Comparison of ENCODE assay signal across 11 cellular contexts in genomic region chr18:48781990-48782368, GRCh38.
DNase-seq lines count a peak whose midpoint lies in the region; ATAC-seq, FAIRE-seq and TF ChIP-seq lines count a peak whose summit lies in the region.
"Had no signal": no experiment of that assay in that cellular context is flagged by ENCODE, and none has a peak within 500 bp of the region (broad histone marks: within the 10 kb centered on the region; RNA-seq: fewer than 3 reads in every experiment).

No MANE protein-coding gene starts in this region.

- BruUV-seq in GM12878 (replicated peaks; lab: Mats Ljungman, UMichigan), result no TSS peak

- no peak for TF ChIP-seq POLR2A in GM12878 (IDR thresholded peaks at IDR 0.05; ENCODE audit: low read depth, low read length)

- no peak for TF ChIP-seq RAD21 in GM12878 (IDR thresholded peaks at IDR 0.05; ENCODE audit: insufficient read depth, low read depth, low read length)

- TF ChIP-seq EP300 in GM12878 (IDR thresholded peaks at IDR 0.05; ENCODE audit: borderline replicate concordance in 1 of 2, control insufficient read depth in 1 of 2, low read depth in 2 of 2, low read length in 2 of 2), result no peak

- H3K36me3 ChIP-seq in GM12878 (ENCODE audit: control insufficient read depth in 2 of 2, insufficient read depth in 2 of 2, low read length in 1 of 2), result no peaks in the 10 kb centered on the region
- no peaks in the 10 kb centered on the region for H3K36me3 ChIP-seq in right atrium auricular region

- no peaks in the 10 kb centered on the region for H3K27me3 ChIP-seq in GM12878 (replicated peaks in 1 of 2; ENCODE audit: control insufficient read depth in 2 of 2, insufficient read depth in 2 of 2, low read length in 1 of 2)
- H3K27me3 ChIP-seq in right atrium auricular region, result no peaks in the 10 kb centered on the region
- no peaks in the 10 kb centered on the region for H3K27me3 ChIP-seq in foreskin keratinocyte

- no peak for DNase-seq in GM12878 (ENCODE audit: low read depth, low spot score)
- DNase-seq in right atrium auricular region (ENCODE audit: low spot score), result no peak
- no peak for DNase-seq in osteocyte (ENCODE audit: extremely low spot score, unreplicated experiment)
- DNase-seq in type B pancreatic cell (ENCODE audit: extremely low spot score, unreplicated experiment), result no peak
- no peak for DNase-seq in natural killer cell treated with Interleukin-12 subunit alpha and Interleukin-12 subunit beta and Interleukin-15 and Interleukin-18, amount 100 ng/mL, for 72 hours (ENCODE audit: low spot score)
- no peak for DNase-seq in foreskin keratinocyte
- DNase-seq in NCI-H748 (lab: John Stamatoyannopoulos, UW; ENCODE audit: unreplicated experiment), result no peak
- DNase-seq: activated CD4-positive, CD25-positive, alpha-beta regulatory T cell treated with anti-CD3 and anti-CD28 coated beads, Interleukin-2, amount 50 U/mL, for 72 hours; activated gamma-delta T cell; NCI-H524 treated with DMSO at 0.1 percent for 48 hours had no signal

- H3K79me2 ChIP-seq in GM12878 (ENCODE audit: control insufficient read depth, insufficient read depth, low read length), result no peaks in the 10 kb centered on the region; the same call in 1 of the 2 replicates

- in situ Hi-C loops in GM12878 (cut with MboI), result no loop called here

- FAIRE-seq in GM12878 (lab: Jason Lieb, UNC), result no peak
- FAIRE-seq: GM12892 had no signal

- no peak for ATAC-seq in GM12878
- no peak for ATAC-seq in natural killer cell treated with Interleukin-12 subunit alpha and Interleukin-12 subunit beta and Interleukin-15 and Interleukin-18, amount 100 ng/mL, for 72 hours
- ATAC-seq in foreskin keratinocyte, result no peak

- H3K9me3 ChIP-seq in GM12878 (replicated peaks; ENCODE audit: control insufficient read depth, insufficient read depth, low read length), result no peaks in the 10 kb centered on the region
- H3K9me3 ChIP-seq in right atrium auricular region, result no peaks in the 10 kb centered on the region

- SMC1A ChIA-PET in GM12878 (lab: Charles Lee; ENCODE audit: uncharacterized antibody, unreplicated experiment), result interaction anchor here (0.8 to 2.7 kb wide), 6 partner anchors 26 to 665 kb away, joined by 3 to 15 read pairs (median 6); no protein-coding TSS in a partner anchor

- 100% methylated on average over 2 of the region's 2 CpGs for WGBS in GM12878 (ENCODE audit: insufficient coverage, insufficient replicate concordance, low lambda C conversion rate, missing lambda C conversion rate)

- H3K4me3 ChIP-seq in GM12878 (no peak overlapping the region), right atrium auricular region (no peak overlapping the region)

- H3K27ac Mint-ChIP-seq in osteocyte (ENCODE audit: unreplicated experiment) (peak overlapping the region; percentile 89), type B pancreatic cell (peak overlapping the region; percentile 93)
- peak overlapping the region in 1 of 2 donors; percentile 45 for H3K27ac Mint-ChIP-seq in natural killer cell treated with Interleukin-12 subunit alpha and Interleukin-12 subunit beta and Interleukin-15 and Interleukin-18, amount 100 ng/mL, for 72 hours

- CTCF ChIA-PET in GM12878 (lab: Yijun Ruan, JAX), result interaction anchor here (0.6 to 1.2 kb wide), 2 partner anchors 30 to 388 kb away, joined by 3 to 4 read pairs; no protein-coding TSS in a partner anchor

- H3K4me1 ChIP-seq in GM12878 (ENCODE audit: control insufficient read depth, insufficient read depth, low read length) (peaks cover 70% of the 10 kb centered on the region), right atrium auricular region (peaks cover 0 to 75% of the 10 kb centered on the region in 2 donors), foreskin keratinocyte (no peaks in the 10 kb centered on the region)

- H3K27ac ChIP-seq in GM12878 (ENCODE audit: control insufficient read depth, insufficient read depth), result no peak overlapping the region
- peak overlapping the region; percentile 91 to 98 for H3K27ac ChIP-seq in right atrium auricular region
- H3K27ac ChIP-seq in foreskin keratinocyte, result no peak overlapping the region

- POLR2A ChIA-PET in GM12878 (lab: Charles Lee), result interaction anchor here (1.0 to 1.8 kb wide), 3 partner anchors 50 to 394 kb away, joined by 4 to 8 read pairs (median 6); no protein-coding TSS in a partner anchor

- H3K9me3 Mint-ChIP-seq in osteocyte (ENCODE audit: unreplicated experiment) (no peaks in the 10 kb centered on the region), type B pancreatic cell (no peaks in the 10 kb centered on the region)
- no peaks in the 10 kb centered on the region for H3K9me3 Mint-ChIP-seq in natural killer cell treated with Interleukin-12 subunit alpha and Interleukin-12 subunit beta and Interleukin-15 and Interleukin-18, amount 100 ng/mL, for 72 hours

- no peak overlapping the region for H3K9ac ChIP-seq in GM12878 (ENCODE audit: control insufficient read depth, insufficient read depth, low read length)

- no peaks in the 10 kb centered on the region for H3K27me3 Mint-ChIP-seq in osteocyte (ENCODE audit: unreplicated experiment)
- no peaks in the 10 kb centered on the region for H3K27me3 Mint-ChIP-seq in type B pancreatic cell
- no peaks in the 10 kb centered on the region for H3K27me3 Mint-ChIP-seq in natural killer cell treated with Interleukin-12 subunit alpha and Interleukin-12 subunit beta and Interleukin-15 and Interleukin-18, amount 100 ng/mL, for 72 hours

- TF ChIP-seq CTCF in GM12878 (IDR thresholded peaks at IDR 0.05 in 2 of 3, conservative IDR thresholded peaks at IDR 0.05 in 1 of 3; ENCODE audit: control insufficient read depth in 2 of 3, extremely low read depth in 1 of 3, insufficient read depth in 1 of 3, low read depth in 3 of 3, low read length in 3 of 3), result no peak
- TF ChIP-seq CTCF in right atrium auricular region (IDR thresholded peaks at IDR 0.05), result no peak
- no peak for TF ChIP-seq CTCF in osteocyte (IDR thresholded peaks at IDR 0.05)
- TF ChIP-seq CTCF in type B pancreatic cell (conservative IDR thresholded peaks at IDR 0.05), result no peak
- TF ChIP-seq CTCF in foreskin keratinocyte (conservative IDR thresholded peaks at IDR 0.05), result no peak

- H3K4me2 ChIP-seq in GM12878 (ENCODE audit: control insufficient read depth, insufficient read depth), result peak overlapping the region; percentile 47; the same call in 1 of the 2 replicates

- H3K36me3 Mint-ChIP-seq in osteocyte (ENCODE audit: unreplicated experiment) (peaks cover 19% of the 10 kb centered on the region), type B pancreatic cell (no peaks in the 10 kb centered on the region)
- no peaks in the 10 kb centered on the region for H3K36me3 Mint-ChIP-seq in natural killer cell treated with Interleukin-12 subunit alpha and Interleukin-12 subunit beta and Interleukin-15 and Interleukin-18, amount 100 ng/mL, for 72 hours

- H3K4me3 Mint-ChIP-seq in osteocyte (ENCODE audit: unreplicated experiment) (no peak overlapping the region), type B pancreatic cell (peak overlapping the region; percentile 75)
- H3K4me3 Mint-ChIP-seq in natural killer cell treated with Interleukin-12 subunit alpha and Interleukin-12 subunit beta and Interleukin-15 and Interleukin-18, amount 100 ng/mL, for 72 hours, result no peak overlapping the region

- RAD21 ChIA-PET in GM12878 (lab: Charles Lee; ENCODE audit: unreplicated experiment), result interaction anchor here (0.6 to 6.7 kb wide), 7 partner anchors 19 to 380 kb away, joined by 3 to 86 read pairs (median 3); no protein-coding TSS in a partner anchor

- no peaks in the 10 kb centered on the region for H4K20me1 ChIP-seq in GM12878 (ENCODE audit: control insufficient read depth, insufficient read depth)

- H2AFZ ChIP-seq in GM12878 (ENCODE audit: control insufficient read depth, low read depth, low read length), result no peak overlapping the region

- intact Hi-C loops in GM12878 (cut with micrococcal nuclease; ENCODE audit: unreplicated experiment), result no loop called here

- H3K4me1 Mint-ChIP-seq in osteocyte (ENCODE audit: unreplicated experiment) (peaks cover 64% of the 10 kb centered on the region), type B pancreatic cell (ENCODE audit: unreplicated experiment) (peaks cover 59% of the 10 kb centered on the region)
- H3K4me1 Mint-ChIP-seq in natural killer cell treated with Interleukin-12 subunit alpha and Interleukin-12 subunit beta and Interleukin-15 and Interleukin-18, amount 100 ng/mL, for 72 hours (ENCODE audit: low read depth in 2 of 2), result peaks cover 21 to 37% of the 10 kb centered on the region in 2 donors

TF ChIP-seq in GM12878, 131 proteins besides CTCF, POLR2A, EP300 and RAD21:
- no peak for TF ChIP-seq ZNF384 (IDR thresholded peaks at IDR 0.05; ENCODE audit: borderline replicate concordance, low read depth, low read length)
- no peak for TF ChIP-seq CBFB (IDR thresholded peaks at IDR 0.05; ENCODE audit: low read depth)
- TF ChIP-seq BCL11A (IDR thresholded peaks at IDR 0.05; ENCODE audit: low read depth, low read length), result no peak

Comparison
In these comparisons a context has a peak if more than half of its experiments do, and no peak if none do; other contexts are left out.
1. H3K27ac ChIP-seq: peak in right atrium auricular region (2 of 2); none in GM12878 (single experiment) and foreskin keratinocyte (single experiment).